12 cellular contexts compared by ENCODE assay signal in the genomic region with DNA sequence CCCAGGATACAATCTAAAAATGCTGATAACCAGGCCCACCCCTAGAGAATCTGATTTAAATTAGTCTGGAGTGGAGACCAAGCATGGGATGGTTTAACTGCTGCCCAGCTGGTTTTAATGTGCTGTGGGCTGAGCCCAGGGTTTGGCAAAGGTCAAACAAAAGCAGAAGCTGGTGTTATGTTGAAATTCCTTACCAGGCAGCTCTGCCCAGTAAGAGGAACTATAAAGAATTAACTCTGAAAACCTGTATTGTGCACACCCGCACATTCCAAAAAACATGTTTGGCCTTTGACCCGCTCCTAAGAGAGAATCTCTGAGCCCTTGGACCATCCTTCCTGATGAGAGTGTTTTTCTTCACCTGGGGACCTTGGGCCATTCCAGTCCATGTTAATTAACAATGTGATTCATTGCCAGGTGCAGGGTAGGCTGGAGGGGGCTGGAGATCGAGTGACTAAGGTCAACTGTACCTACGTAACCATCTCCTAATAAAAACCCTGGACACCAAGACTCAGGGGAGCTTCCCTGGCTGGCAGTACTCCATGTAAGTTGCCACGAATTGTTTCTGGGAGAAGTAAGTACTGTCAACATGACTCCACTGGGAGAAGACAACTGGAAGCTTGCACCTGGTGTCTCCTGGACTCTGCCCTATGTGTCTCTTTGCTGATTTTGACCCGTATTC. TPM values are rescaled to one million over a fixed set of nuclear protein-coding genes. Genes with fewer than 3 reads are reported as not detected.
DNase-seq lines count a peak whose midpoint lies in the region; ATAC-seq and TF ChIP-seq lines count a peak whose summit lies in the region.
"Had no signal": no experiment of that assay in that cellular context is flagged by ENCODE, and none has a peak within 500 bp of the region (broad histone marks: within the 10 kb centered on the region; RNA-seq: fewer than 3 reads in every experiment).

No MANE protein-coding gene starts in this region.

- CTCF ChIA-PET in activated CD8-positive, alpha-beta T cell treated with anti-CD3 and anti-CD28 coated beads, Interleukin-2, amount 10 ng/mL, durations not matched to agents 7 days and 5 days (lab: Charles Lee), result interaction anchor here (0.7 to 1.3 kb wide), 2 partner anchors 18 to 21 kb away, joined by 3 read pairs; no protein-coding TSS in a partner anchor

- H3K4me1 Mint-ChIP-seq in activated CD8-positive, alpha-beta T cell treated with anti-CD3 and anti-CD28 coated beads, Interleukin-2, amount 10 ng/mL, durations not matched to agents 7 days and 5 days (ENCODE audit: low read depth), result no peaks in the 10 kb centered on the region

- DNase-seq in AG10803 (ENCODE audit: low read depth) (peak; percentile 55), NCI-H146 (lab: John Stamatoyannopoulos, UW) (peak; percentile 77), esophagus squamous epithelium (lab: John Stamatoyannopoulos, UW) (no peak), mucosa of descending colon (no peak), mesendoderm (no peak)
- no peak for DNase-seq in activated CD8-positive, alpha-beta T cell treated with anti-CD3 and anti-CD28 coated beads, Interleukin-2, amount 10 ng/mL, durations not matched to agents 7 days and 5 days
- no peak for DNase-seq in stimulated activated naive CD4-positive, alpha-beta T cell treated with Interleukin-2 at 50 U/mL for 16 hours (lab: John Stamatoyannopoulos, UW)
- DNase-seq: NCI-H2171 had no signal

- POLR2A ChIA-PET in activated CD8-positive, alpha-beta T cell treated with anti-CD3 and anti-CD28 coated beads, Interleukin-2, amount 10 ng/mL, durations not matched to agents 7 days and 5 days (lab: Charles Lee), result no interaction called here

- H2BK5ac ChIP-seq in mesendoderm (ENCODE audit: low read length), result no peak overlapping the region

- ATAC-seq in mucosa of descending colon, result peak; percentile 59
- ATAC-seq in activated CD8-positive, alpha-beta T cell treated with anti-CD3 and anti-CD28 coated beads, Interleukin-2, amount 10 ng/mL, durations not matched to agents 7 days and 5 days, result no peak
- no peak for ATAC-seq in GM21786 (IDR thresholded peaks at IDR 0.05; ENCODE audit: unreplicated experiment)

- H3K4ac ChIP-seq in mesendoderm (ENCODE audit: low read depth, low read length), result no peak overlapping the region

- no peak overlapping the region for H2AK5ac ChIP-seq in mesendoderm (ENCODE audit: low read length)

- no peaks in the 10 kb centered on the region for H3K27me3 ChIP-seq in esophagus squamous epithelium
- no peaks in the 10 kb centered on the region for H3K27me3 ChIP-seq in mesendoderm (ENCODE audit: insufficient read depth, low read length, poor library complexity)

- peaks cover 10% of the 10 kb centered on the region for H3K27me3 Mint-ChIP-seq in activated CD8-positive, alpha-beta T cell treated with anti-CD3 and anti-CD28 coated beads, Interleukin-2, amount 10 ng/mL, durations not matched to agents 7 days and 5 days (ENCODE audit: low read depth)

- intact Hi-C loops in esophagus squamous epithelium (cut with DNase I) (no loop called here), mucosa of descending colon (cut with DNase I, micrococcal nuclease) (no loop called here)

- H3K79me2 ChIP-seq in mesendoderm (ENCODE audit: control insufficient read depth, insufficient read depth, low read length), result no peaks in the 10 kb centered on the region

- no peak for TF ChIP-seq POLR2A in esophagus squamous epithelium (IDR thresholded peaks at IDR 0.05)

- no peaks in the 10 kb centered on the region for H3K79me1 ChIP-seq in mesendoderm (ENCODE audit: low read length)

- H3K9me3 ChIP-seq in esophagus squamous epithelium (no peaks in the 10 kb centered on the region), mucosa of descending colon (no peaks in the 10 kb centered on the region)

- H3K56ac ChIP-seq in mesendoderm (ENCODE audit: low read length), result no peak overlapping the region

- H3K27ac Mint-ChIP-seq in activated CD8-positive, alpha-beta T cell treated with anti-CD3 and anti-CD28 coated beads, Interleukin-2, amount 10 ng/mL, durations not matched to agents 7 days and 5 days, result no peak overlapping the region

- H3K9me3 Mint-ChIP-seq in activated CD8-positive, alpha-beta T cell treated with anti-CD3 and anti-CD28 coated beads, Interleukin-2, amount 10 ng/mL, durations not matched to agents 7 days and 5 days (ENCODE audit: insufficient read depth), result no peaks in the 10 kb centered on the region

- H2BK120ac ChIP-seq in mesendoderm (ENCODE audit: low read depth, low read length), result no peak overlapping the region

- H3K18ac ChIP-seq in mesendoderm (ENCODE audit: low read length), result no peak overlapping the region

- WGBS in esophagus squamous epithelium, 2 donors, result 69 to 76% methylated on average over 6 of the region's 6 CpGs
- no CpG with 5 or more reads among the region's 6 CpGs for WGBS in mesendoderm (ENCODE audit: extremely low coverage, insufficient coverage, low lambda C conversion rate)

- H3K4me2 ChIP-seq in mesendoderm (ENCODE audit: low read length), result no peak overlapping the region

- H3K4me3 Mint-ChIP-seq in activated CD8-positive, alpha-beta T cell treated with anti-CD3 and anti-CD28 coated beads, Interleukin-2, amount 10 ng/mL, durations not matched to agents 7 days and 5 days, result no peak overlapping the region

- H3K36me3 ChIP-seq in esophagus squamous epithelium (no peaks in the 10 kb centered on the region), mucosa of descending colon (ENCODE audit: low read depth) (no peaks in the 10 kb centered on the region), mesendoderm (ENCODE audit: control insufficient read depth, insufficient read depth, low read length) (no peaks in the 10 kb centered on the region)

- H3K27ac ChIP-seq in esophagus squamous epithelium (peak overlapping the region in 3 of 4 donors; percentile 0 to 27 (median 9)), mesendoderm (ENCODE audit: low read depth, low read length) (no peak overlapping the region)

- peaks cover 0 to 22% (median 5%) of the 10 kb centered on the region in 3 donors for H3K4me1 ChIP-seq in esophagus squamous epithelium
- peaks cover 4% of the 10 kb centered on the region for H3K4me1 ChIP-seq in mucosa of descending colon (ENCODE audit: low read depth)
- no peaks in the 10 kb centered on the region for H3K4me1 ChIP-seq in mesendoderm (ENCODE audit: control insufficient read depth, low read depth, low read length)

- no peak overlapping the region for H4K5ac ChIP-seq in mesendoderm (ENCODE audit: low read length)

- H3K4me3 ChIP-seq in AG10803 (ENCODE audit: low read length) (no peak overlapping the region), esophagus squamous epithelium (no peak overlapping the region), mucosa of descending colon (no peak overlapping the region), mesendoderm (ENCODE audit: low read length) (no peak overlapping the region)
- H3K4me3 ChIP-seq: K562 had no signal

- no peak overlapping the region for H4K8ac ChIP-seq in mesendoderm (ENCODE audit: low read depth, low read length)

- no peak overlapping the region for H2BK15ac ChIP-seq in mesendoderm (replicated peaks; ENCODE audit: low read depth)

- no peak for TF ChIP-seq CTCF in AG10803 (conservative IDR thresholded peaks at IDR 0.05; ENCODE audit: low read length)
- no peak for TF ChIP-seq CTCF in esophagus squamous epithelium (IDR thresholded peaks at IDR 0.05)
- no peak for TF ChIP-seq CTCF in mucosa of descending colon (IDR thresholded peaks at IDR 0.05)

- H3K23ac ChIP-seq in mesendoderm (ENCODE audit: low read length), result no peak overlapping the region

- no peak overlapping the region for H3K9ac ChIP-seq in mesendoderm (ENCODE audit: low read length)

- H3K36me3 Mint-ChIP-seq in activated CD8-positive, alpha-beta T cell treated with anti-CD3 and anti-CD28 coated beads, Interleukin-2, amount 10 ng/mL, durations not matched to agents 7 days and 5 days (ENCODE audit: low read depth), result no peaks in the 10 kb centered on the region

RNA-seq across cellular contexts. Expression of a gene that starts 10.9 kb away (rescaled TPM):
- 1 to 10 TPM in 1 of 4 donors, under 1 TPM in 1, not detected in 2; 0.62 to 1.3 TPM for total RNA-seq in esophagus squamous epithelium
- total RNA-seq in mucosa of descending colon, result 1 to 10 TPM; 2.2 to 3.3 (median 3.0) TPM
- under 1 TPM in 1 of 2 experiments, not detected in 1; 0.63 TPM for total RNA-seq in activated CD8-positive, alpha-beta T cell treated with anti-CD3 and anti-CD28 coated beads, Interleukin-2, amount 10 ng/mL, durations not matched to agents 7 days and 5 days
- 0.20 TPM for polyA plus RNA-seq in mesendoderm (2013, experiment 1 of 2)
- 0.20 TPM for polyA plus RNA-seq in mesendoderm (2013, experiment 2 of 2)
- total RNA-seq: skeletal muscle tissue had no signal

RNA-seq across cellular contexts. Expression of a gene that starts 42.1 kb away (rescaled TPM):
- 100 to 1,000 TPM in 3 of 4 donors, 10 to 100 TPM in 1; 52.3 to 239 (median 212) TPM for total RNA-seq in esophagus squamous epithelium
- 100 to 1,000 TPM; 174 to 468 (median 368) TPM for total RNA-seq in mucosa of descending colon
- total RNA-seq in activated CD8-positive, alpha-beta T cell treated with anti-CD3 and anti-CD28 coated beads, Interleukin-2, amount 10 ng/mL, durations not matched to agents 7 days and 5 days, result 10 to 100 TPM; 55.3 to 57.9 TPM
- polyA plus RNA-seq in mesendoderm (2013, experiment 1 of 2), result 244 TPM
- polyA plus RNA-seq in mesendoderm (2013, experiment 2 of 2), result 237 TPM

RNA-seq across cellular contexts. Expression of a gene that starts 47.1 kb away (rescaled TPM):
- total RNA-seq in esophagus squamous epithelium (1 to 10 TPM; 2.7 to 6.5 (median 3.1) TPM), mucosa of descending colon (10 to 100 TPM in 2 of 3 donors, 1 to 10 TPM in 1; 4.7 to 13.1 (median 10.4) TPM)
- total RNA-seq in activated CD8-positive, alpha-beta T cell treated with anti-CD3 and anti-CD28 coated beads, Interleukin-2, amount 10 ng/mL, durations not matched to agents 7 days and 5 days, result 1 to 10 TPM; 2.3 to 2.8 TPM
- 0.27 TPM for polyA plus RNA-seq in mesendoderm (2013, experiment 1 of 2)
- polyA plus RNA-seq in mesendoderm (2013, experiment 2 of 2), result 0.27 TPM

RNA-seq across cellular contexts. Expression of a gene that starts 59.6 kb away (rescaled TPM):
- total RNA-seq in esophagus squamous epithelium (not detected), mucosa of descending colon (under 1 TPM in 1 of 3 donors, not detected in 2; 0.70 TPM)
- total RNA-seq in activated CD8-positive, alpha-beta T cell treated with anti-CD3 and anti-CD28 coated beads, Interleukin-2, amount 10 ng/mL, durations not matched to agents 7 days and 5 days, result not detected
- polyA plus RNA-seq in mesendoderm (2013, experiment 1 of 2), result not detected
- not detected for polyA plus RNA-seq in mesendoderm (2013, experiment 2 of 2)
- total RNA-seq: Daoy, K562 had no signal
- polyA plus RNA-seq: K562 had no signal

Comparison
In these comparisons a context has a peak if more than half of its experiments do, and no peak if none do; other contexts are left out.
1. DNase-seq: peak in AG10803 (single experiment) and NCI-H146 (single experiment); none in esophagus squamous epithelium (single experiment), mucosa of descending colon (0 of 3), activated CD8-positive, alpha-beta T cell treated with anti-CD3 and anti-CD28 coated beads, Interleukin-2, amount 10 ng/mL, durations not matched to agents 7 days and 5 days (single experiment), stimulated activated naive CD4-positive, alpha-beta T cell treated with Interleukin-2 at 50 U/mL for 16 hours (single experiment) and mesendoderm (single experiment).